Comparison of ENCODE assay signal across 9 cellular contexts in the genomic region with DNA sequence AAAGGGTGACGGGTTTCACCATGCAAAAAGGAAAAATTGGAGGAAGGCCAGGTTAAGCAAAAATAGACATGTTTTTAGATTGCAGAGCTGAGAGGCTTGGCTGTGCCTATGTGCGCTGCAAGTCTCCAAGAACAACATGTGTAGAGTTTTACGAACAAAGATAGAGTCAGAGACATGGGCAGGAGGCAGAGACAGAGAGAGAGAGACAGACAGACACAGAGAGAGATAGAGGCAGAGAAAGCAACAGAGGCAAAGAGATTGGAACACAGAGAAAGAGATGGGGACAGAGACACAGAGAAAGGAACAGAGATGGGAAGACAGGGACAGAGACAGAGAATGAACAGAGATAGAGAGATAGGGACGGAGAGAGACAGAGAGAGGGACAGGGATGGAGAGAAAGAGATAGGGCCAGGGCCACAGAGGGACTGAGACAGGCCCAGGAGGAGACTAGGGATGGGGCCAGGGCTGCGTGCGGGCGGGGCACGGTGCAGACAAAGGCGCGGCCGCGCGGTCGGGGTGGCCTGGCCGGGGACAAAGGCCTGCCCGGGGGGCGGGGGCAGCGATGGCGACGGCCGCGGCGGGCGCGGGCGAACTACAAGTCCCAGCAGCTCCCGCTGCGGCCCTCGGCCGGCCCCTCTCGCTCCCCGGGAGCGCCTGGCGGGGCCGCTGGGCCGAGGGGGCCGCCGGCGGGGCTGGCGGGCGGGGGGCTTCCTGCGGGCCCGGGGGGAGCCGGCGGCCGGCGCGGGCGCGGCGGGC. TPM values are rescaled to one million over a fixed set of nuclear protein-coding genes. Genes with fewer than 3 reads are reported as not detected.
DNase-seq lines count a peak whose midpoint lies in the region; ATAC-seq and TF ChIP-seq lines count a peak whose summit lies in the region.
"Had no signal": no experiment of that assay in that cellular context is flagged by ENCODE, and none has a peak within 500 bp of the region (broad histone marks: within the 10 kb centered on the region; RNA-seq: fewer than 3 reads in every experiment).

Gene ZNF358 (plus strand): TSS at position 633 of the 756 bp plus-strand sequence. CDS start 3,140 bp downstream, outside the sequence.

- peak within 1 kb of the TSS; percentile 89 for H3K4me2 ChIP-seq in neural progenitor cell

- H3K27me3 Mint-ChIP-seq in activated naive CD8-positive, alpha-beta T cell treated with anti-CD3 and anti-CD28 coated beads, Interleukin-2, amount 10 ng/mL, durations not matched to agents 7 days and 5 days = peaks cover 15% of the 10 kb centered on the region
- H3K27me3 Mint-ChIP-seq in glutamatergic neuron (ENCODE audit: unreplicated experiment) (peaks cover 15% of the 10 kb centered on the region), neural progenitor cell (ENCODE audit: insufficient read depth, low read depth) (peaks cover 6% of the 10 kb centered on the region)

- TF ChIP-seq CTCF in AG09319 (IDR thresholded peaks at IDR 0.05; ENCODE audit: low read depth, low read length) (no peak), glutamatergic neuron (IDR thresholded peaks at IDR 0.05; ENCODE audit: partially characterized antibody, unreplicated experiment) (no peak), neural progenitor cell (IDR thresholded peaks at IDR 0.05) (no peak), vagina (IDR thresholded peaks at IDR 0.05) (no peak)

- DNase-seq in AG09319 (ENCODE audit: extremely low read depth, low read depth) (peak; percentile 45), NCI-H774 (lab: John Stamatoyannopoulos, UW) (peak; percentile 58), glutamatergic neuron (peak; percentile 93), neural progenitor cell (ENCODE audit: low spot score) (peak; percentile 96), vagina (ENCODE audit: extremely low spot score in 2 of 2) (no peak)
- DNase-seq in activated naive CD8-positive, alpha-beta T cell treated with anti-CD3 and anti-CD28 coated beads, Interleukin-2, amount 10 ng/mL, durations not matched to agents 7 days and 5 days = peak; percentile 71

- H3K4me3 ChIP-seq in neural progenitor cell = peak within 1 kb of the TSS; percentile 57
- peak within 1 kb of the TSS; percentile 83 to 88 for H3K4me3 ChIP-seq in vagina

- H3K79me2 ChIP-seq in neural progenitor cell (ENCODE audit: low read depth) = peaks cover 21% of the 10 kb centered on the region

- H3K27ac Mint-ChIP-seq in activated naive CD8-positive, alpha-beta T cell treated with anti-CD3 and anti-CD28 coated beads, Interleukin-2, amount 10 ng/mL, durations not matched to agents 7 days and 5 days = peak within 1 kb of the TSS; percentile 86
- H3K27ac Mint-ChIP-seq in glutamatergic neuron (ENCODE audit: unreplicated experiment) = peak within 1 kb of the TSS; percentile 100
- peak within 1 kb of the TSS; percentile 98 for H3K27ac Mint-ChIP-seq in neural progenitor cell

- TF ChIP-seq POLR2A in GM18951 (IDR thresholded peaks at IDR 0.05; ENCODE audit: extremely low read depth, insufficient read depth, insufficient read length) (peak; percentile 26), vagina (IDR thresholded peaks at IDR 0.05) (no peak)

- peak within 1 kb of the TSS; percentile 48 for H2AFZ ChIP-seq in neural progenitor cell (replicated peaks)

- in situ Hi-C loops in GM18951 (cut with MboI; ENCODE audit: low sequenced_read_pairs, unreplicated experiment) = no loop called here

- ATAC-seq in activated naive CD8-positive, alpha-beta T cell treated with anti-CD3 and anti-CD28 coated beads, Interleukin-2, amount 10 ng/mL, durations not matched to agents 7 days and 5 days (ENCODE audit: low read depth) = peak; percentile 89
- ATAC-seq in HG03175 (IDR thresholded peaks at IDR 0.05; ENCODE audit: unreplicated experiment) = no peak

- peak within 1 kb of the TSS; percentile 80 for H3K9ac ChIP-seq in neural progenitor cell

- H3K9me3 ChIP-seq in neural progenitor cell (ENCODE audit: low read depth) (no peaks in the 10 kb centered on the region), vagina (no peaks in the 10 kb centered on the region)

- peaks cover 4% of the 10 kb centered on the region for H3K4me1 ChIP-seq in neural progenitor cell
- peaks cover 13% of the 10 kb centered on the region for H3K4me1 ChIP-seq in vagina

- H4K20me1 ChIP-seq in neural progenitor cell (ENCODE audit: low read depth) = no peaks in the 10 kb centered on the region

- H3K36me3 Mint-ChIP-seq in activated naive CD8-positive, alpha-beta T cell treated with anti-CD3 and anti-CD28 coated beads, Interleukin-2, amount 10 ng/mL, durations not matched to agents 7 days and 5 days = no peaks in the 10 kb centered on the region
- no peaks in the 10 kb centered on the region for H3K36me3 Mint-ChIP-seq in glutamatergic neuron (ENCODE audit: unreplicated experiment)
- H3K36me3 Mint-ChIP-seq in neural progenitor cell = peaks cover 4% of the 10 kb centered on the region

- H3K36me3 ChIP-seq in neural progenitor cell (no peaks in the 10 kb centered on the region), vagina (peaks cover 0 to 7% of the 10 kb centered on the region in 2 donors)

- no peak within 1 kb of the TSS for H3K27ac ChIP-seq in neural progenitor cell
- peak within 1 kb of the TSS; percentile 95 for H3K27ac ChIP-seq in vagina
- H3K27ac ChIP-seq: HL-60 had no signal

- H3K27me3 ChIP-seq in neural progenitor cell (no peaks in the 10 kb centered on the region), vagina (no peaks in the 10 kb centered on the region)

- intact Hi-C loops in vagina (cut with DNase I) = no loop called here

- H3K4me1 Mint-ChIP-seq in activated naive CD8-positive, alpha-beta T cell treated with anti-CD3 and anti-CD28 coated beads, Interleukin-2, amount 10 ng/mL, durations not matched to agents 7 days and 5 days = peaks cover 6% of the 10 kb centered on the region
- H3K4me1 Mint-ChIP-seq in glutamatergic neuron (ENCODE audit: low read depth, unreplicated experiment) (peaks cover 13% of the 10 kb centered on the region), neural progenitor cell (peaks cover 17% of the 10 kb centered on the region)

- POLR2A ChIA-PET in activated naive CD8-positive, alpha-beta T cell treated with anti-CD3 and anti-CD28 coated beads, Interleukin-2, amount 10 ng/mL, durations not matched to agents 7 days and 5 days (lab: Charles Lee) = interaction anchor here (0.7 to 1.2 kb wide), 3 partner anchors 7 to 32 kb away, joined by 3 to 4 read pairs (median 3); partner anchors contain the start of gene PNPLA6

- H3K4me3 Mint-ChIP-seq in activated naive CD8-positive, alpha-beta T cell treated with anti-CD3 and anti-CD28 coated beads, Interleukin-2, amount 10 ng/mL, durations not matched to agents 7 days and 5 days = peak within 1 kb of the TSS; percentile 88
- H3K4me3 Mint-ChIP-seq in glutamatergic neuron (ENCODE audit: unreplicated experiment) (peak within 1 kb of the TSS; percentile 93), neural progenitor cell (peak within 1 kb of the TSS; percentile 92)

- H3F3A ChIP-seq in neural progenitor cell (ENCODE audit: low read depth) = peaks cover 12% of the 10 kb centered on the region

- H3K9me3 Mint-ChIP-seq in activated naive CD8-positive, alpha-beta T cell treated with anti-CD3 and anti-CD28 coated beads, Interleukin-2, amount 10 ng/mL, durations not matched to agents 7 days and 5 days = no peaks in the 10 kb centered on the region
- H3K9me3 Mint-ChIP-seq in glutamatergic neuron (ENCODE audit: unreplicated experiment) (peaks cover 14% of the 10 kb centered on the region), neural progenitor cell (no peaks in the 10 kb centered on the region)

RNA-seq across cellular contexts. Expression of gene ZNF358, which starts in this region (rescaled TPM):
- 10 to 100 TPM; 12.6 to 13.1 TPM for total RNA-seq in activated naive CD8-positive, alpha-beta T cell treated with anti-CD3 and anti-CD28 coated beads, Interleukin-2, amount 10 ng/mL, durations not matched to agents 7 days and 5 days
- total RNA-seq in glutamatergic neuron (ENCODE audit: unreplicated experiment) = 148 TPM
- total RNA-seq in neural progenitor cell (ENCODE audit: low replicate concordance) = 16.9 and 50.3 TPM in 2 replicates
- total RNA-seq in vagina = 87.4 TPM

Comparison
In these comparisons a context has a peak if more than half of its experiments do, and no peak if none do; other contexts are left out.
1. DNase-seq: peak in AG09319 (single experiment), NCI-H774 (single experiment), activated naive CD8-positive, alpha-beta T cell treated with anti-CD3 and anti-CD28 coated beads, Interleukin-2, amount 10 ng/mL, durations not matched to agents 7 days and 5 days (single experiment), glutamatergic neuron (single experiment) and neural progenitor cell (single experiment); none in vagina (0 of 2).
2. Peak in every context shown above with its lines, with median percentiles within 50 percentile points of each other: H3K27ac Mint-ChIP-seq and H3K4me3 Mint-ChIP-seq.